Comparison of ENCODE assay signal across 9 cellular contexts in genomic region chr20:32206383-32207210, GRCh38. TPM values are rescaled to one million over a fixed set of nuclear protein-coding genes. Genes with fewer than 3 reads are reported as not detected.
DNase-seq lines count a peak whose midpoint lies in the region; ATAC-seq, FAIRE-seq and TF ChIP-seq lines count a peak whose summit lies in the region.
"Had no signal": no experiment of that assay in that cellular context is flagged by ENCODE, and none has a peak within 500 bp of the region (broad histone marks: within the 10 kb centered on the region; RNA-seq: fewer than 3 reads in every experiment).

No MANE protein-coding gene starts in this region.

- intact Hi-C loops in GM12878 (cut with micrococcal nuclease; ENCODE audit: unreplicated experiment) (loop anchor here (2.0 to 5.0 kb wide), 3 partner anchors 81 to 174 kb away; partner anchors contain the start of gene ASXL1), lower lobe of right lung (cut with DNase I) (no loop called here)

- no peaks in the 10 kb centered on the region for H3K27me3 Mint-ChIP-seq in type B pancreatic cell

- H3K9ac ChIP-seq in GM12878 (ENCODE audit: control insufficient read depth, insufficient read depth, low read length), result peak overlapping the region; percentile 98

- H3K9me3 Mint-ChIP-seq in type B pancreatic cell, result no peaks in the 10 kb centered on the region

- POLR2A ChIA-PET in GM12878 (lab: Charles Lee), result interaction anchor here (0.5 to 0.9 kb wide), 2 partner anchors 79 to 83 kb away, joined by 3 to 5 read pairs; no protein-coding TSS in a partner anchor

- H3K9me3 ChIP-seq in GM12878 (replicated peaks; ENCODE audit: control insufficient read depth, insufficient read depth, low read length), result no peaks in the 10 kb centered on the region
- H3K9me3 ChIP-seq in lower lobe of right lung, result no peaks in the 10 kb centered on the region

- no peak for ATAC-seq in GM12878
- ATAC-seq in lower lobe of right lung, result no peak
- ATAC-seq in HG02623 (IDR thresholded peaks at IDR 0.05; ENCODE audit: unreplicated experiment), result no peak

- peaks cover 80% of the 10 kb centered on the region for H3K79me2 ChIP-seq in GM12878 (ENCODE audit: control insufficient read depth, insufficient read depth, low read length)

- peak overlapping the region; percentile 77 for H3K4me3 ChIP-seq in GM12878
- H3K4me3 ChIP-seq in lower lobe of right lung, result peak overlapping the region; percentile 96

- H3K36me3 ChIP-seq in GM12878 (ENCODE audit: control insufficient read depth in 2 of 2, insufficient read depth in 2 of 2, low read length in 1 of 2) (peaks cover 0 to 9% of the 10 kb centered on the region in 2 experiments; a peak in 3 of 4 replicates), lower lobe of right lung (peaks cover 19% of the 10 kb centered on the region)

- RAD21 ChIA-PET in GM12878 (lab: Charles Lee; ENCODE audit: unreplicated experiment), result interaction anchor here (1.0 to 2.8 kb wide), 5 partner anchors 74 to 446 kb away, joined by 3 to 22 read pairs (median 4); no protein-coding TSS in a partner anchor

- H3K4me1 ChIP-seq in GM12878 (ENCODE audit: control insufficient read depth, insufficient read depth, low read length) (peaks cover 20% of the 10 kb centered on the region), lower lobe of right lung (peaks cover 66% of the 10 kb centered on the region)

- FAIRE-seq in GM12878 (lab: Jason Lieb, UNC) (no peak), H54 (lab: Jason Lieb, UNC) (no peak)
- FAIRE-seq: frontal cortex had no signal

- TF ChIP-seq POLR2A in GM12878 (IDR thresholded peaks at IDR 0.05; ENCODE audit: low read depth, low read length) (no peak), H54 (IDR thresholded peaks at IDR 0.05; ENCODE audit: low read depth, low read length) (no peak)

- SMC1A ChIA-PET in GM12878 (lab: Charles Lee; ENCODE audit: uncharacterized antibody, unreplicated experiment), result interaction anchor here (1.1 to 2.1 kb wide), 3 partner anchors 72 to 172 kb away, joined by 3 to 9 read pairs (median 9); no protein-coding TSS in a partner anchor

- peak overlapping the region; percentile 85 for H3K4me2 ChIP-seq in GM12878 (ENCODE audit: control insufficient read depth, insufficient read depth)

- H3K27ac ChIP-seq in GM12878 (ENCODE audit: control insufficient read depth, insufficient read depth) (peak overlapping the region; percentile 84), lower lobe of right lung (peak overlapping the region; percentile 94)

- DNase-seq in stimulated activated CD4-positive, alpha-beta T cell treated with anti-CD3 and anti-CD28 coated beads, Interleukin-1b, Interleukin-23, amount 100 ng/mL, for 48 hours, result peak; percentile 19
- no peak for DNase-seq in stimulated activated CD4-positive, alpha-beta T cell treated with anti-CD3 and anti-CD28 coated beads, Interleukin-12 subunit alpha, Interleukin-12 subunit beta, amount 100 ng/mL, for 4 hours
- DNase-seq in GM12878 (ENCODE audit: low read depth, low spot score) (no peak), lower lobe of right lung (no peak), type B pancreatic cell (ENCODE audit: extremely low spot score, unreplicated experiment) (no peak), NCI-H1694 treated with DMSO at 0.1 percent for 48 hours (lab: John Stamatoyannopoulos, UW) (no peak), H54 (ENCODE audit: insufficient read length, low spot score) (no peak)

- in situ Hi-C loops in GM12878 (cut with MboI), result no loop called here

- no TSS peak for BruUV-seq in GM12878 (replicated peaks; lab: Mats Ljungman, UMichigan)

- no peak for TF ChIP-seq EP300 in GM12878 (IDR thresholded peaks at IDR 0.05; ENCODE audit: borderline replicate concordance in 1 of 2, control insufficient read depth in 1 of 2, low read depth in 2 of 2, low read length in 2 of 2)

- H3K27me3 ChIP-seq in GM12878 (replicated peaks in 1 of 2; ENCODE audit: control insufficient read depth in 2 of 2, insufficient read depth in 2 of 2, low read length in 1 of 2), result no peaks in the 10 kb centered on the region
- H3K27me3 ChIP-seq in lower lobe of right lung (ENCODE audit: low read depth), result no peaks in the 10 kb centered on the region

- H3K27ac Mint-ChIP-seq in type B pancreatic cell, result peak overlapping the region; percentile 97

- TF ChIP-seq CTCF in GM12878 (IDR thresholded peaks at IDR 0.05 in 2 of 3, conservative IDR thresholded peaks at IDR 0.05 in 1 of 3; ENCODE audit: control insufficient read depth in 2 of 3, extremely low read depth in 1 of 3, insufficient read depth in 1 of 3, low read depth in 3 of 3, low read length in 3 of 3) (no peak), lower lobe of right lung (IDR thresholded peaks at IDR 0.05) (no peak), type B pancreatic cell (conservative IDR thresholded peaks at IDR 0.05) (no peak)

- H3K4me1 Mint-ChIP-seq in type B pancreatic cell (ENCODE audit: unreplicated experiment), result peaks cover 59% of the 10 kb centered on the region

- H3K4me3 Mint-ChIP-seq in type B pancreatic cell, result peak overlapping the region; percentile 99

- peaks cover 5% of the 10 kb centered on the region for H3K36me3 Mint-ChIP-seq in type B pancreatic cell

- peak overlapping the region; percentile 54; the same call in 1 of the 2 replicates for H2AFZ ChIP-seq in GM12878 (ENCODE audit: control insufficient read depth, low read depth, low read length)

- 26% methylated on average over 10 of the region's 10 CpGs for WGBS in GM12878 (ENCODE audit: insufficient coverage, insufficient replicate concordance, low lambda C conversion rate, missing lambda C conversion rate)

- CTCF ChIA-PET in GM12878 (lab: Yijun Ruan, JAX), result interaction anchor here (0.6 to 1.0 kb wide), 2 partner anchors 43 to 102 kb away, joined by 3 read pairs; no protein-coding TSS in a partner anchor

- H4K20me1 ChIP-seq in GM12878 (ENCODE audit: control insufficient read depth, insufficient read depth), result no peaks in the 10 kb centered on the region; the same call in 1 of the 2 replicates

- no peak for TF ChIP-seq RAD21 in GM12878 (IDR thresholded peaks at IDR 0.05; ENCODE audit: insufficient read depth, low read depth, low read length)

TF ChIP-seq in GM12878, 131 proteins besides CTCF, POLR2A, EP300 and RAD21 (continues in another document):
- TF ChIP-seq RELB (IDR thresholded peaks at IDR 0.05; ENCODE audit: low read depth) (0 out of 2 replicates have a peak, but pooled peaks have one; percentile 9), NBN (IDR thresholded peaks at IDR 0.05) (0 out of 2 replicates have a peak, but pooled peaks have one; percentile 21)

RNA-seq across cellular contexts. Expression of gene PLAGL2, which starts 0.9 kb away (rescaled TPM):
- 14.3 and 14.4 TPM in 2 replicates for total RNA-seq in GM12878 (2013; cell fraction: nucleolus; rRNA removed)
- total RNA-seq in GM12878 (2014; rRNA removed) (7.3 and 7.8 TPM in 2 replicates), GM12878 (2014; rRNA removed; fragmentation: Illumina TruSeq; extraction: Trizol) (8.3 and 8.4 TPM in 2 replicates), GM12878 (2021) (29.7 and 31.7 TPM in 2 replicates), lower lobe of right lung (17.6 TPM), type B pancreatic cell (ENCODE audit: low replicate concordance) (52.1 and 52.7 TPM in 2 replicates)
- 10.0 TPM for polyA plus RNA-seq in GM12878 (2011; ENCODE audit: low read depth)
- polyA plus RNA-seq in GM12878 (2011; rRNA removed) (4.5 and 7.4 TPM in 2 replicates), GM12878 (2014; fragmentation: Illumina TruSeq; extraction: Trizol) (31.0 and 32.3 TPM in 2 replicates), GM12878 (2014; fragmentation: Nextera tagmentation; extraction: Ambion mirVana) (1 to 10 TPM; 4.4 to 7.3 TPM), GM12878 (2014; rRNA removed) (18.4 and 18.5 TPM in 2 replicates), GM12878 (2016; fragmentation: Nextera tagmentation; extraction: Ambion mirVana) (10 to 100 TPM; 18.3 to 21.0 TPM)
- 12.2 and 16.8 TPM in 2 replicates for polyA plus RNA-seq in GM12878 (2011; cell fraction: cytosol; rRNA removed)
- 9.1 and 11.8 TPM in 2 replicates for polyA plus RNA-seq in GM12878 (2011; cell fraction: nucleus; rRNA removed)
- 14.5 and 15.6 TPM in 2 replicates for polyA plus RNA-seq in GM12878 (2012)
- 11.8 and 13.9 TPM in 2 replicates for polyA minus RNA-seq in GM12878 (2011; rRNA and poly(A)+ RNA removed)
- 7.6 and 8.5 TPM in 2 replicates for polyA minus RNA-seq in GM12878 (2011; cell fraction: cytosol; rRNA and poly(A)+ RNA removed)
- polyA minus RNA-seq in GM12878 (2011; cell fraction: nucleus; rRNA and poly(A)+ RNA removed), result 5.7 and 10.1 TPM in 2 replicates

RNA-seq across cellular contexts. Expression of gene POFUT1, which starts 1.1 kb away (rescaled TPM):
- 41.7 and 45.3 TPM in 2 replicates for total RNA-seq in GM12878 (2013; cell fraction: nucleolus; rRNA removed)
- total RNA-seq in GM12878 (2014; rRNA removed) (23.1 and 24.0 TPM in 2 replicates), GM12878 (2014; rRNA removed; fragmentation: Illumina TruSeq; extraction: Trizol) (20.5 and 22.2 TPM in 2 replicates), GM12878 (2021) (30.5 and 33.4 TPM in 2 replicates), lower lobe of right lung (26.1 TPM), type B pancreatic cell (ENCODE audit: low replicate concordance) (48.9 and 55.8 TPM in 2 replicates)
- 8.4 TPM for polyA plus RNA-seq in GM12878 (2011; ENCODE audit: low read depth)
- polyA plus RNA-seq in GM12878 (2011; rRNA removed) (11.3 and 15.1 TPM in 2 replicates), GM12878 (2014; fragmentation: Illumina TruSeq; extraction: Trizol) (24.1 and 25.1 TPM in 2 replicates), GM12878 (2014; fragmentation: Nextera tagmentation; extraction: Ambion mirVana) (1 to 10 TPM; 2.6 to 3.9 TPM), GM12878 (2014; rRNA removed) (19.3 and 19.8 TPM in 2 replicates), GM12878 (2016; fragmentation: Nextera tagmentation; extraction: Ambion mirVana) (10 to 100 TPM; 24.4 to 24.9 TPM)
- 17.4 and 18.3 TPM in 2 replicates for polyA plus RNA-seq in GM12878 (2011; cell fraction: cytosol; rRNA removed)
- polyA plus RNA-seq in GM12878 (2011; cell fraction: nucleus; rRNA removed), result 15.7 and 18.9 TPM in 2 replicates
- 10.4 and 11.9 TPM in 2 replicates for polyA plus RNA-seq in GM12878 (2012)
- 19.7 and 21.4 TPM in 2 replicates for polyA minus RNA-seq in GM12878 (2011; rRNA and poly(A)+ RNA removed)
- polyA minus RNA-seq in GM12878 (2011; cell fraction: cytosol; rRNA and poly(A)+ RNA removed), result 6.5 and 6.7 TPM in 2 replicates
- 11.1 and 20.3 TPM in 2 replicates for polyA minus RNA-seq in GM12878 (2011; cell fraction: nucleus; rRNA and poly(A)+ RNA removed)
